9 cellular contexts compared by ENCODE assay signal in genomic region chr14:39731912-39732311, GRCh38.
A peak's percentile ranks its signal among the peaks of the same experiment; 100 is the strongest.
DNase-seq lines count a peak whose midpoint lies in the region; ATAC-seq and TF ChIP-seq lines count a peak whose summit lies in the region.
"Had no signal": no experiment of that assay in that cellular context is flagged by ENCODE, and none has a peak within 500 bp of the region (broad histone marks: within the 10 kb centered on the region; RNA-seq: fewer than 3 reads in every experiment).

No MANE protein-coding gene starts in this region.

- peaks cover 20% of the 10 kb centered on the region for H3K9me3 ChIP-seq in left ventricle myocardium inferior (replicated peaks)
- H3K9me3 ChIP-seq: ovary had no signal

- TF ChIP-seq CTCF in activated CD8-positive, alpha-beta T cell treated with anti-CD3 and anti-CD28 coated beads for 36 hours (IDR thresholded peaks at IDR 0.05), result peak; percentile 28
- no peak for TF ChIP-seq CTCF in left ventricle myocardium inferior (IDR thresholded peaks at IDR 0.05; ENCODE audit: borderline replicate concordance)

- H3K9me3 Mint-ChIP-seq in activated CD8-positive, alpha-beta T cell treated with anti-CD3 and anti-CD28 coated beads for 36 hours, result peaks cover 3% of the 10 kb centered on the region
- H3K9me3 Mint-ChIP-seq in activated CD8-positive, alpha-beta T cell treated with anti-CD3 and anti-CD28 coated beads, Interleukin-2, amount 10 ng/mL, durations not matched to agents 7 days and 5 days (ENCODE audit: insufficient read depth), result no peaks in the 10 kb centered on the region

- H3K27me3 ChIP-seq in left ventricle myocardium inferior (ENCODE audit: low read depth), result no peaks in the 10 kb centered on the region
- H3K27me3 ChIP-seq: ovary had no signal

- no peaks in the 10 kb centered on the region for H3K27me3 Mint-ChIP-seq in activated CD8-positive, alpha-beta T cell treated with anti-CD3 and anti-CD28 coated beads for 36 hours
- H3K27me3 Mint-ChIP-seq in activated CD8-positive, alpha-beta T cell treated with anti-CD3 and anti-CD28 coated beads, Interleukin-2, amount 10 ng/mL, durations not matched to agents 7 days and 5 days (ENCODE audit: low read depth), result no peaks in the 10 kb centered on the region

- H3K36me3 Mint-ChIP-seq in activated CD8-positive, alpha-beta T cell treated with anti-CD3 and anti-CD28 coated beads for 36 hours (ENCODE audit: low read depth), result no peaks in the 10 kb centered on the region
- no peaks in the 10 kb centered on the region for H3K36me3 Mint-ChIP-seq in activated CD8-positive, alpha-beta T cell treated with anti-CD3 and anti-CD28 coated beads, Interleukin-2, amount 10 ng/mL, durations not matched to agents 7 days and 5 days (ENCODE audit: low read depth)

- no peak overlapping the region for H3K4me3 ChIP-seq in left ventricle myocardium inferior
- H3K4me3 ChIP-seq: ovary had no signal

- no peak overlapping the region for H3K27ac ChIP-seq in left ventricle myocardium inferior (replicated peaks)
- H3K27ac ChIP-seq: ovary had no signal

- no peaks in the 10 kb centered on the region for H3K4me1 ChIP-seq in left ventricle myocardium inferior

- no peaks in the 10 kb centered on the region for H3K4me1 Mint-ChIP-seq in activated CD8-positive, alpha-beta T cell treated with anti-CD3 and anti-CD28 coated beads for 36 hours (ENCODE audit: low read depth)
- H3K4me1 Mint-ChIP-seq in activated CD8-positive, alpha-beta T cell treated with anti-CD3 and anti-CD28 coated beads, Interleukin-2, amount 10 ng/mL, durations not matched to agents 7 days and 5 days (ENCODE audit: low read depth), result no peaks in the 10 kb centered on the region

- CTCF ChIA-PET in activated CD8-positive, alpha-beta T cell treated with anti-CD3 and anti-CD28 coated beads for 36 hours (lab: Charles Lee), result interaction anchor here (0.7 to 1.7 kb wide), 6 partner anchors 8 to 98 kb away, joined by 3 to 7 read pairs (median 3); no protein-coding TSS in a partner anchor
- CTCF ChIA-PET in activated CD8-positive, alpha-beta T cell treated with anti-CD3 and anti-CD28 coated beads, Interleukin-2, amount 10 ng/mL, durations not matched to agents 7 days and 5 days (lab: Charles Lee), result interaction anchor here (0.8 to 1.6 kb wide), 2 partner anchors 10 to 172 kb away, joined by 3 read pairs; no protein-coding TSS in a partner anchor

- POLR2A ChIA-PET in activated CD8-positive, alpha-beta T cell treated with anti-CD3 and anti-CD28 coated beads for 36 hours (lab: Charles Lee), result no interaction called here
- POLR2A ChIA-PET in activated CD8-positive, alpha-beta T cell treated with anti-CD3 and anti-CD28 coated beads, Interleukin-2, amount 10 ng/mL, durations not matched to agents 7 days and 5 days (lab: Charles Lee), result no interaction called here

- no peak for ATAC-seq in activated CD8-positive, alpha-beta T cell treated with anti-CD3 and anti-CD28 coated beads for 36 hours
- no peak for ATAC-seq in activated CD8-positive, alpha-beta T cell treated with anti-CD3 and anti-CD28 coated beads, Interleukin-2, amount 10 ng/mL, durations not matched to agents 7 days and 5 days
- ATAC-seq in GM21381 (IDR thresholded peaks at IDR 0.05; ENCODE audit: unreplicated experiment) (peak; percentile 53), Right ventricle myocardium superior (ENCODE audit: poor library complexity) (no peak)

- H3K27ac Mint-ChIP-seq in activated CD8-positive, alpha-beta T cell treated with anti-CD3 and anti-CD28 coated beads for 36 hours, result no peak overlapping the region
- no peak overlapping the region for H3K27ac Mint-ChIP-seq in activated CD8-positive, alpha-beta T cell treated with anti-CD3 and anti-CD28 coated beads, Interleukin-2, amount 10 ng/mL, durations not matched to agents 7 days and 5 days

- DNase-seq in activated CD8-positive, alpha-beta T cell treated with anti-CD3 and anti-CD28 coated beads for 36 hours, result peak; percentile 38
- no peak for DNase-seq in activated CD8-positive, alpha-beta T cell treated with anti-CD3 and anti-CD28 coated beads, Interleukin-2, amount 10 ng/mL, durations not matched to agents 7 days and 5 days
- peak; percentile 2 for DNase-seq in MV-4-11 (lab: John Stamatoyannopoulos, UW)
- DNase-seq in iPS DF 19.7 (ENCODE audit: low read depth, low spot score), result peak; percentile 2
- no peak for DNase-seq in left ventricle myocardium inferior
- DNase-seq in retina, result no peak
- no peak for DNase-seq in Right ventricle myocardium superior
- DNase-seq: ovary had no signal

- H3K36me3 ChIP-seq in left ventricle myocardium inferior, result no peaks in the 10 kb centered on the region
- H3K36me3 ChIP-seq: ovary had no signal

- intact Hi-C loops in activated CD8-positive, alpha-beta T cell treated with anti-CD3 and anti-CD28 coated beads for 36 hours (cut with micrococcal nuclease), result no loop called here
- intact Hi-C loops in left ventricle myocardium inferior (cut with micrococcal nuclease) (no loop called here), Right ventricle myocardium superior (cut with DNase I) (no loop called here)

- H3K4me3 Mint-ChIP-seq in activated CD8-positive, alpha-beta T cell treated with anti-CD3 and anti-CD28 coated beads for 36 hours, result no peak overlapping the region
- no peak overlapping the region for H3K4me3 Mint-ChIP-seq in activated CD8-positive, alpha-beta T cell treated with anti-CD3 and anti-CD28 coated beads, Interleukin-2, amount 10 ng/mL, durations not matched to agents 7 days and 5 days

Comparison
In these comparisons a context has a peak if more than half of its experiments do, and no peak if none do; other contexts are left out.
1. DNase-seq: peak in activated CD8-positive, alpha-beta T cell treated with anti-CD3 and anti-CD28 coated beads for 36 hours (single experiment), MV-4-11 (single experiment) and iPS DF 19.7 (single experiment); none in activated CD8-positive, alpha-beta T cell treated with anti-CD3 and anti-CD28 coated beads, Interleukin-2, amount 10 ng/mL, durations not matched to agents 7 days and 5 days (single experiment), left ventricle myocardium inferior (single experiment), retina (single experiment) and Right ventricle myocardium superior (single experiment).